In genomic region chr15:63252292-63252691, GRCh38 we compare ENCODE assay signal across 24 cellular contexts.
"Had no signal": no experiment of that assay in that cellular context is flagged by ENCODE, and none has a peak within 500 bp of the region (broad histone marks: within the 10 kb centered on the region; RNA-seq: fewer than 3 reads in every experiment).

No MANE protein-coding gene starts in this region.

- H2AFZ ChIP-seq: hepatocyte had no signal

- H3K4me3 Mint-ChIP-seq: activated CD4-positive, alpha-beta memory T cell treated with anti-CD3 and anti-CD28 coated beads, Interleukin-2, amount 10 ng/mL, durations not matched to agents 7 days and 5 days; activated CD4-positive, alpha-beta T cell treated with anti-CD3 and anti-CD28 coated beads, Interleukin-2, amount 10 ng/mL, durations not matched to agents 7 days and 5 days; activated CD8-positive, alpha-beta memory T cell treated with anti-CD3 and anti-CD28 coated beads, Interleukin-2, amount 10 ng/mL, durations not matched to agents 7 days and 5 days; activated naive CD4-positive, alpha-beta T cell treated with anti-CD3 and anti-CD28 coated beads for 36 hours; naive B cell; neural crest cell; T-helper 1 cell treated with Interleukin-12 subunit alpha and Interleukin-12 subunit beta and Interleukin-4 antibody, amounts not matched to agents 30 μg/mL and 1 μg/mL, for 36 hours had no signal

- DNase-seq: activated CD4-positive, alpha-beta memory T cell treated with anti-CD3 and anti-CD28 coated beads, Interleukin-2, amount 10 ng/mL, durations not matched to agents 7 days and 5 days; activated CD4-positive, alpha-beta T cell treated with anti-CD3 and anti-CD28 coated beads, Interleukin-2, amount 10 ng/mL, durations not matched to agents 7 days and 5 days; activated CD8-positive, alpha-beta memory T cell treated with anti-CD3 and anti-CD28 coated beads, Interleukin-2, amount 10 ng/mL, durations not matched to agents 7 days and 5 days; activated effector memory CD4-positive, alpha-beta T cell treated with Interleukin-2 at 50 U/mL for 16 hours; activated naive CD4-positive, alpha-beta T cell treated with anti-CD3 and anti-CD28 coated beads for 36 hours; amygdala; colonic mucosa; effector CD8-positive, alpha-beta T cell; left cardiac atrium; left ventricle myocardium superior; naive B cell; occipital lobe; right cardiac atrium; spleen; stimulated activated naive CD4-positive, alpha-beta T cell treated with Interleukin-2 at 50 U/mL for 16 hours; T1000; WERI-Rb-1 had no signal

- H3K9me3 ChIP-seq: colonic mucosa, gastroesophageal sphincter, spleen, thoracic aorta had no signal

- H3K27me3 Mint-ChIP-seq: activated CD4-positive, alpha-beta memory T cell treated with anti-CD3 and anti-CD28 coated beads, Interleukin-2, amount 10 ng/mL, durations not matched to agents 7 days and 5 days; activated CD4-positive, alpha-beta T cell treated with anti-CD3 and anti-CD28 coated beads, Interleukin-2, amount 10 ng/mL, durations not matched to agents 7 days and 5 days; activated CD8-positive, alpha-beta memory T cell treated with anti-CD3 and anti-CD28 coated beads, Interleukin-2, amount 10 ng/mL, durations not matched to agents 7 days and 5 days; naive B cell had no signal

- ATAC-seq: activated CD4-positive, CD25-positive, alpha-beta regulatory T cell treated with anti-CD3 and anti-CD28 coated beads, Interleukin-2, amount 50 U/mL, for 24 hours; activated CD8-positive, alpha-beta memory T cell treated with anti-CD3 and anti-CD28 coated beads, Interleukin-2, amount 10 ng/mL, durations not matched to agents 7 days and 5 days; gastroesophageal sphincter; left cardiac atrium; left ventricle myocardium superior; right cardiac atrium had no signal

- H3K4me1 ChIP-seq: colonic mucosa had no signal

- H3K27me3 ChIP-seq: colonic mucosa, gastroesophageal sphincter, hepatocyte, spleen had no signal

- H3K27ac Mint-ChIP-seq: activated CD4-positive, alpha-beta memory T cell treated with anti-CD3 and anti-CD28 coated beads, Interleukin-2, amount 10 ng/mL, durations not matched to agents 7 days and 5 days; activated CD4-positive, alpha-beta T cell treated with anti-CD3 and anti-CD28 coated beads, Interleukin-2, amount 10 ng/mL, durations not matched to agents 7 days and 5 days; activated CD8-positive, alpha-beta memory T cell treated with anti-CD3 and anti-CD28 coated beads, Interleukin-2, amount 10 ng/mL, durations not matched to agents 7 days and 5 days; activated naive CD4-positive, alpha-beta T cell treated with anti-CD3 and anti-CD28 coated beads for 36 hours; T-helper 1 cell treated with Interleukin-12 subunit alpha and Interleukin-12 subunit beta and Interleukin-4 antibody, amounts not matched to agents 30 μg/mL and 1 μg/mL, for 36 hours had no signal

- H3K4me2 ChIP-seq: hepatocyte had no signal

- H3K4me3 ChIP-seq: colonic mucosa, gastroesophageal sphincter, hepatocyte, spleen, thoracic aorta had no signal

- H3K79me2 ChIP-seq: hepatocyte had no signal

- H3K9me3 Mint-ChIP-seq: activated CD4-positive, alpha-beta memory T cell treated with anti-CD3 and anti-CD28 coated beads, Interleukin-2, amount 10 ng/mL, durations not matched to agents 7 days and 5 days; activated CD4-positive, alpha-beta T cell treated with anti-CD3 and anti-CD28 coated beads, Interleukin-2, amount 10 ng/mL, durations not matched to agents 7 days and 5 days; activated naive CD4-positive, alpha-beta T cell treated with anti-CD3 and anti-CD28 coated beads for 36 hours; naive B cell; neural crest cell; T-helper 1 cell treated with Interleukin-12 subunit alpha and Interleukin-12 subunit beta and Interleukin-4 antibody, amounts not matched to agents 30 μg/mL and 1 μg/mL, for 36 hours had no signal

- H3K27ac ChIP-seq: colonic mucosa, gastroesophageal sphincter, hepatocyte, spleen, thoracic aorta, WERI-Rb-1 had no signal

- FAIRE-seq: keratinocyte had no signal

- H3K36me3 ChIP-seq: colonic mucosa, thoracic aorta had no signal
